In the genomic region with DNA sequence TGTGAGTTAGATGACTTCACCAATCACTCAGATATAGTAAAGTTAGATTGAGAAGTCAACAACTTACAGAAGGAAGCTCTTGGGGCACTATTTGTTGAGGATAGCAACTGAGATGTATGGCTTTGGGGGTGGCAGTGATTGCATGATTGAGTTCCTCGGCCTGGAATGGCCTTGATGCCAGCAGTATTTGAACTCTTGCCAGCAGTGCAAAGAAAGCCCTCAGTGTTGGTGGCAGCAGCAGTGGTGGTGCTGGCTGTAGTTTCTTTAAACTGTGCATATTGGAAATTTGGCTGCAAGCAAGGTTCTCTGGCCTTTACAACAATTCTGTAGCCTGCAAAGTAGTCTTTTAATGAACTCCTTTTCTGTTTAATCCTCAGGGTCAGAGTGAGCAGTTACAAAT, we compare ENCODE assay signal across 21 cellular contexts. TPM values are rescaled to one million over a fixed set of nuclear protein-coding genes. Genes with fewer than 3 reads are reported as not detected.
A peak's percentile ranks its signal among the peaks of the same experiment; 100 is the strongest.
DNase-seq lines count a peak whose midpoint lies in the region; ATAC-seq, FAIRE-seq and TF ChIP-seq lines count a peak whose summit lies in the region.
"Had no signal": no experiment of that assay in that cellular context is flagged by ENCODE, and none has a peak within 500 bp of the region (broad histone marks: within the 10 kb centered on the region; RNA-seq: fewer than 3 reads in every experiment).

No MANE protein-coding gene starts in this region.

- TF ChIP-seq CTCF in brain (conservative IDR thresholded peaks at IDR 0.05), result no peak
- TF ChIP-seq CTCF in CD4-positive, alpha-beta T cell (IDR thresholded peaks at IDR 0.05), result no peak

- ATAC-seq in activated CD4-positive, alpha-beta T cell treated with anti-CD3 and anti-CD28 coated beads for 36 hours, result no peak
- no peak for ATAC-seq in CD4-positive, alpha-beta T cell (ENCODE audit: poor library complexity)
- ATAC-seq: activated CD4-positive, CD25-positive, alpha-beta regulatory T cell treated with anti-CD3 and anti-CD28 coated beads, Interleukin-2, amount 50 U/mL, for 24 hours; HCT116 had no signal

- peak overlapping the region; percentile 57 to 91 (median 84) for H3K27ac Mint-ChIP-seq in brain
- no peak overlapping the region for H3K27ac Mint-ChIP-seq in activated CD4-positive, alpha-beta T cell treated with anti-CD3 and anti-CD28 coated beads for 36 hours
- H3K27ac Mint-ChIP-seq in CD4-positive, alpha-beta T cell, result no peak overlapping the region
- H3K27ac Mint-ChIP-seq: activated T-helper 2 cell treated with anti-CD3 and anti-CD28 coated beads, Interferon-gamma antibody, Interleukin-2, Interleukin-4, amounts not matched to agents 10 μg/mL and 5 μg/mL and 100 μg/mL, durations not matched to agents 14 hours and 24 hours and 36 hours had no signal

- H3K4me1 Mint-ChIP-seq in brain, result peaks cover 47% of the 10 kb centered on the region
- no peaks in the 10 kb centered on the region for H3K4me1 Mint-ChIP-seq in activated CD4-positive, alpha-beta T cell treated with anti-CD3 and anti-CD28 coated beads for 36 hours
- no peaks in the 10 kb centered on the region for H3K4me1 Mint-ChIP-seq in CD4-positive, alpha-beta T cell (ENCODE audit: low read depth)

- no peaks in the 10 kb centered on the region for H3K27me3 Mint-ChIP-seq in brain
- H3K27me3 Mint-ChIP-seq in activated CD4-positive, alpha-beta T cell treated with anti-CD3 and anti-CD28 coated beads for 36 hours, result peaks cover 5% of the 10 kb centered on the region
- H3K27me3 Mint-ChIP-seq in CD4-positive, alpha-beta T cell, result peaks cover 12% of the 10 kb centered on the region

- no peaks in the 10 kb centered on the region for H3K9me3 ChIP-seq in small intestine (ENCODE audit: control insufficient read depth, low read depth)
- H3K9me3 ChIP-seq in CD4-positive, alpha-beta T cell (ENCODE audit: control insufficient read depth, low read length), result no peaks in the 10 kb centered on the region
- H3K9me3 ChIP-seq: esophagus muscularis mucosa, neutrophil, SJCRH30, spleen, thoracic aorta had no signal

- no peaks in the 10 kb centered on the region for H3K4me1 ChIP-seq in small intestine (ENCODE audit: control insufficient read depth in 2 of 2, insufficient read depth in 1 of 2, low read depth in 1 of 2, low read length in 1 of 2)
- H3K4me1 ChIP-seq: SJCRH30 had no signal

- no peak overlapping the region for H3K4me3 ChIP-seq in small intestine (ENCODE audit: low read depth in 1 of 2, low read length in 2 of 2)
- H3K4me3 ChIP-seq: cardiac muscle cell, esophagus muscularis mucosa, SJCRH30, thoracic aorta had no signal

- peak overlapping the region in 2 of 5 experiments; percentile 20 to 37 for H3K4me3 Mint-ChIP-seq in brain
- no peak overlapping the region for H3K4me3 Mint-ChIP-seq in activated CD4-positive, alpha-beta T cell treated with anti-CD3 and anti-CD28 coated beads for 36 hours
- no peak overlapping the region for H3K4me3 Mint-ChIP-seq in CD4-positive, alpha-beta T cell

- no peak overlapping the region for H3K27ac ChIP-seq in small intestine (ENCODE audit: low read depth in 1 of 2, low read length in 1 of 2)
- H3K27ac ChIP-seq in CD4-positive, alpha-beta T cell (ENCODE audit: low read depth, low read length), result no peak overlapping the region
- H3K27ac ChIP-seq: cardiac muscle cell, neutrophil, SJCRH30, spleen, thoracic aorta had no signal

- CTCF ChIA-PET in activated CD4-positive, alpha-beta T cell treated with anti-CD3 and anti-CD28 coated beads for 36 hours (lab: Charles Lee), result no interaction called here
- CTCF ChIA-PET in CD4-positive, alpha-beta T cell (lab: Charles Lee), result no interaction called here

- peaks cover 0 to 6% (median 0%) of the 10 kb centered on the region in 5 experiments for H3K9me3 Mint-ChIP-seq in brain
- no peaks in the 10 kb centered on the region for H3K9me3 Mint-ChIP-seq in activated CD4-positive, alpha-beta T cell treated with anti-CD3 and anti-CD28 coated beads for 36 hours (ENCODE audit: low read depth)
- H3K9me3 Mint-ChIP-seq in CD4-positive, alpha-beta T cell, result no peaks in the 10 kb centered on the region
- H3K9me3 Mint-ChIP-seq: activated T-helper 2 cell treated with anti-CD3 and anti-CD28 coated beads, Interferon-gamma antibody, Interleukin-2, Interleukin-4, amounts not matched to agents 10 μg/mL and 5 μg/mL and 100 μg/mL, durations not matched to agents 14 hours and 24 hours and 36 hours had no signal

- DNase-seq in NCI-H69 (lab: John Stamatoyannopoulos, UW), result peak; percentile 67
- peak; percentile 90 for DNase-seq in medulla oblongata (ENCODE audit: extremely low spot score)
- peak; percentile 6 for DNase-seq in small intestine
- DNase-seq in SIG-M5 treated with dmso at 0.1 percent for 504 hours (lab: John Stamatoyannopoulos, UW; ENCODE audit: unreplicated experiment), result no peak
- no peak for DNase-seq in activated CD4-positive, alpha-beta T cell treated with anti-CD3 and anti-CD28 coated beads for 36 hours
- no peak for DNase-seq in CD4-positive, alpha-beta T cell
- DNase-seq: AML-193, NCI-H1092 treated with DMSO at 0.1 percent for 48 hours, NCI-H2107, NCI-H526 treated with DMSO at 0.1 percent for 48 hours, SJCRH30, spleen, T1000 had no signal

- intact Hi-C loops in activated CD4-positive, alpha-beta T cell treated with anti-CD3 and anti-CD28 coated beads for 36 hours (cut with DNase I, micrococcal nuclease), result no loop called here
- intact Hi-C loops in CD4-positive, alpha-beta T cell (cut with DNase I, micrococcal nuclease), result no loop called here

- no peaks in the 10 kb centered on the region for H3K36me3 Mint-ChIP-seq in brain
- H3K36me3 Mint-ChIP-seq in activated CD4-positive, alpha-beta T cell treated with anti-CD3 and anti-CD28 coated beads for 36 hours (ENCODE audit: low read depth), result no peaks in the 10 kb centered on the region
- no peaks in the 10 kb centered on the region for H3K36me3 Mint-ChIP-seq in CD4-positive, alpha-beta T cell (ENCODE audit: low read depth)

- no peaks in the 10 kb centered on the region for H3K27me3 ChIP-seq in small intestine (ENCODE audit: control insufficient read depth in 2 of 2, insufficient read depth in 2 of 2, low read length in 2 of 2)
- no peaks in the 10 kb centered on the region for H3K27me3 ChIP-seq in CD4-positive, alpha-beta T cell (ENCODE audit: control insufficient read depth, insufficient read depth, low read length)
- H3K27me3 ChIP-seq: cardiac muscle cell, esophagus muscularis mucosa, neutrophil, SJCRH30, spleen had no signal

- H3K36me3 ChIP-seq in small intestine (ENCODE audit: control insufficient read depth in 2 of 2, insufficient read depth in 2 of 2, low read length in 2 of 2), result no peaks in the 10 kb centered on the region
- H3K36me3 ChIP-seq: cardiac muscle cell, esophagus muscularis mucosa, neutrophil, SJCRH30, spleen, thoracic aorta had no signal

- POLR2A ChIA-PET in activated CD4-positive, alpha-beta T cell treated with anti-CD3 and anti-CD28 coated beads for 36 hours (lab: Charles Lee), result no interaction called here
- POLR2A ChIA-PET in CD4-positive, alpha-beta T cell (lab: Charles Lee), result no interaction called here

- no peak for FAIRE-seq in small intestine (lab: Jason Lieb, UNC)

- WGBS in small intestine, 3 donors, result 14 to 55% (median 30%) methylated on average over 1 of the region's 1 CpG

RNA-seq across cellular contexts. Expression of a gene that starts 41.4 kb away (rescaled TPM):
- 51.2 TPM for polyA plus RNA-seq in brain (ENCODE audit: insufficient read depth, low read depth, low replicate concordance)
- 10 to 100 TPM; 23.0 to 33.7 (median 30.0) TPM for polyA plus RNA-seq in small intestine
- 10 to 100 TPM; 51.8 to 56.4 TPM for total RNA-seq in activated CD4-positive, alpha-beta T cell treated with anti-CD3 and anti-CD28 coated beads for 36 hours
- total RNA-seq in CD4-positive, alpha-beta T cell, result 10 to 100 TPM; 88.8 to 92.9 TPM

Comparison
In these comparisons a context has a peak if more than half of its experiments do, and no peak if none do; other contexts are left out.
1. DNase-seq: peak in NCI-H69 (single experiment), medulla oblongata (single experiment) and small intestine (single experiment); none in SIG-M5 treated with dmso at 0.1 percent for 504 hours (single experiment), activated CD4-positive, alpha-beta T cell treated with anti-CD3 and anti-CD28 coated beads for 36 hours (single experiment) and CD4-positive, alpha-beta T cell (0 of 10).
2. H3K27ac Mint-ChIP-seq: peak in brain (5 of 5); none in activated CD4-positive, alpha-beta T cell treated with anti-CD3 and anti-CD28 coated beads for 36 hours (single experiment) and CD4-positive, alpha-beta T cell (single experiment).